In the genomic region with DNA sequence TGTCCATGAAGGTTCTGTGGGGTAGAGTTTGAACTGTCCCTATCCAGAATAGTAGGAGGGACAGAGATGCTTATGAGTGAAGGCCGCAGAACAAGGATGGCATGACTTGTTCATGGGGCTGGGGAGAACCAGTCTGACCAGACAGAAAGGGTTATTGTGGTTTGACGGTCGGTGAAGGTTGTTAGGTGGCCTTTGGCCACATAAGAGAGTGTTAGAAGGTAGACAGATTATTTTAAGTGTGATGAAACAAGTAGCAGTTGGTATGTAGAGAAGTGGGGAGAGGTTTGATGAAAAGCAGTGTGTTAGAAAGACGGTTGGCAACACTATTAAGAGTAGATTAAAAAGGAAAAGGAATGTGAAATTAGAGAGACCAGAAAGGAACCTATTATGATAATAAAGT, we compare ENCODE assay signal across 25 cellular contexts.
"Had no signal": no experiment of that assay in that cellular context is flagged by ENCODE, and none has a peak within 500 bp of the region (broad histone marks: within the 10 kb centered on the region; RNA-seq: fewer than 3 reads in every experiment).

No MANE protein-coding gene starts in this region.

- H3K4me3 Mint-ChIP-seq: nephron; neural crest cell; stimulated activated naive B cell treated with anti-CD40 and anti-IgM and Interleukin-4, amounts not matched to agents 10 μg/mL and 1 μg/mL and 100 μg/mL, for 72 hours had no signal

- H3K4me3 ChIP-seq: hepatocyte, lung, mucosa of descending colon, pancreas, psoas muscle, right lobe of liver, stomach, testis, thyroid gland, transverse colon, upper lobe of left lung, vagina had no signal

- DNase-seq: islet precursor cell; midbrain; mucosa of descending colon; naive thymus-derived CD4-positive, alpha-beta T cell; nucleus accumbens; pancreas; psoas muscle; right lobe of liver; stimulated activated CD4-positive, alpha-beta T cell treated with anti-CD3 and anti-CD28 coated beads, Interleukin-12 subunit alpha, Interleukin-12 subunit beta, amount 100 ng/mL, for 4 hours; stimulated activated CD4-positive, alpha-beta T cell treated with anti-CD3 and anti-CD28 coated beads, Interleukin-15, amount 100 ng/mL, for 24 hours; stimulated activated CD4-positive, alpha-beta T cell treated with anti-CD3 and anti-CD28 coated beads, Interleukin-2, amount 100 ng/mL, for 24 hours; stimulated activated CD4-positive, alpha-beta T cell treated with anti-CD3 and anti-CD28 coated beads, Interleukin-4, amount 100 ng/mL, for 1 hour; stimulated activated naive B cell treated with anti-CD40 and anti-IgM and Interleukin-4, amounts not matched to agents 10 μg/mL and 1 μg/mL and 100 μg/mL, for 72 hours; stimulated activated naive CD8-positive, alpha-beta T cell treated with anti-CD3 and anti-CD28 coated beads, Interleukin-15, Interleukin-2, amounts not matched to agents 100 U/mL and 50 U/mL, for 24 hours; stomach; testis; thyroid gland; transverse colon; upper lobe of left lung had no signal

- H2AFZ ChIP-seq: hepatocyte had no signal

- H3K4me1 ChIP-seq: pancreas, psoas muscle, right lobe of liver, stomach, testis, thyroid gland, transverse colon, upper lobe of left lung, vagina had no signal

- H3K27me3 ChIP-seq: hepatocyte, pancreas, right lobe of liver, stomach, testis, thyroid gland, transverse colon, upper lobe of left lung, vagina had no signal

- H3K79me2 ChIP-seq: hepatocyte had no signal

- H3K4me1 Mint-ChIP-seq: nephron; stimulated activated naive B cell treated with anti-CD40 and anti-IgM and Interleukin-4, amounts not matched to agents 10 μg/mL and 1 μg/mL and 100 μg/mL, for 72 hours had no signal

- H3K27ac Mint-ChIP-seq: nephron; stimulated activated naive B cell treated with anti-CD40 and anti-IgM and Interleukin-4, amounts not matched to agents 10 μg/mL and 1 μg/mL and 100 μg/mL, for 72 hours had no signal

- ATAC-seq: left lobe of liver; mucosa of descending colon; naive thymus-derived CD4-positive, alpha-beta T cell; pancreas; psoas muscle; right lobe of liver; stimulated activated naive B cell treated with anti-CD40 and anti-IgM and Interleukin-4, amounts not matched to agents 10 μg/mL and 1 μg/mL and 100 μg/mL, for 72 hours; stimulated activated naive CD8-positive, alpha-beta T cell treated with anti-CD3 and anti-CD28 coated beads, Interleukin-15, Interleukin-2, amounts not matched to agents 100 U/mL and 50 U/mL, for 24 hours had no signal

- FAIRE-seq: pancreas had no signal

- H3K4me2 ChIP-seq: hepatocyte had no signal

- H3K9me3 ChIP-seq: mucosa of descending colon, pancreas, right lobe of liver, testis, thyroid gland, vagina had no signal

- H3K36me3 ChIP-seq: pancreas, right lobe of liver, stomach, thyroid gland, transverse colon, upper lobe of left lung, vagina had no signal

- H3K27ac ChIP-seq: hepatocyte, pancreas, psoas muscle, right lobe of liver, stomach, testis, thyroid gland, transverse colon, upper lobe of left lung, vagina had no signal

- H3K27me3 Mint-ChIP-seq: naive thymus-derived CD4-positive, alpha-beta T cell; stimulated activated naive B cell treated with anti-CD40 and anti-IgM and Interleukin-4, amounts not matched to agents 10 μg/mL and 1 μg/mL and 100 μg/mL, for 72 hours had no signal
